In the genomic region with DNA sequence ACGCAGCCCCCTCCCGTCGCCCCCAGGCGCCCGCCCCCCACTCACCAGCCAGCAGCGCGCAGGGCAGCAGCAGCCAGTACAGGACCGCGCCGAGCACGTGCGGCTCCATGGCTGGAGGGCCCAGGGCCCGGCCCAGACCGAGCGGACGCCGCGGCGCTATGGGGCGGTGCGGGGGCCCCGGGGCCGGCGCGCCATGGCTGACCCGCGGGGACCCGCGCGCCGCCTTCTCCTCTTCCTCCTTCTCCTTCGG, we compare ENCODE assay signal across 2 cellular contexts.
TF ChIP-seq lines count a peak whose summit lies in the region.

No MANE protein-coding gene starts in this region.

TF ChIP-seq in K562, 482 proteins besides CTCF, POLR2A, EP300 and RAD21 (continues in another document):
- TF ChIP-seq FOSL1 (tag; conservative IDR thresholded peaks at IDR 0.05): peak; percentile 9; the same call in 1 of the 2 replicates
- no peak for TF ChIP-seq ZNF551 (CRISPR knock-in tag; IDR thresholded peaks at IDR 0.05)
- peak in 1 of 2 experiments; percentile 75; a peak in 1 of 4 replicates for TF ChIP-seq SIN3A (IDR thresholded peaks at IDR 0.05; ENCODE audit: borderline replicate concordance in 2 of 2, control insufficient read depth in 1 of 2, low read depth in 2 of 2, low read length in 2 of 2)
- TF ChIP-seq, protein P1, sequence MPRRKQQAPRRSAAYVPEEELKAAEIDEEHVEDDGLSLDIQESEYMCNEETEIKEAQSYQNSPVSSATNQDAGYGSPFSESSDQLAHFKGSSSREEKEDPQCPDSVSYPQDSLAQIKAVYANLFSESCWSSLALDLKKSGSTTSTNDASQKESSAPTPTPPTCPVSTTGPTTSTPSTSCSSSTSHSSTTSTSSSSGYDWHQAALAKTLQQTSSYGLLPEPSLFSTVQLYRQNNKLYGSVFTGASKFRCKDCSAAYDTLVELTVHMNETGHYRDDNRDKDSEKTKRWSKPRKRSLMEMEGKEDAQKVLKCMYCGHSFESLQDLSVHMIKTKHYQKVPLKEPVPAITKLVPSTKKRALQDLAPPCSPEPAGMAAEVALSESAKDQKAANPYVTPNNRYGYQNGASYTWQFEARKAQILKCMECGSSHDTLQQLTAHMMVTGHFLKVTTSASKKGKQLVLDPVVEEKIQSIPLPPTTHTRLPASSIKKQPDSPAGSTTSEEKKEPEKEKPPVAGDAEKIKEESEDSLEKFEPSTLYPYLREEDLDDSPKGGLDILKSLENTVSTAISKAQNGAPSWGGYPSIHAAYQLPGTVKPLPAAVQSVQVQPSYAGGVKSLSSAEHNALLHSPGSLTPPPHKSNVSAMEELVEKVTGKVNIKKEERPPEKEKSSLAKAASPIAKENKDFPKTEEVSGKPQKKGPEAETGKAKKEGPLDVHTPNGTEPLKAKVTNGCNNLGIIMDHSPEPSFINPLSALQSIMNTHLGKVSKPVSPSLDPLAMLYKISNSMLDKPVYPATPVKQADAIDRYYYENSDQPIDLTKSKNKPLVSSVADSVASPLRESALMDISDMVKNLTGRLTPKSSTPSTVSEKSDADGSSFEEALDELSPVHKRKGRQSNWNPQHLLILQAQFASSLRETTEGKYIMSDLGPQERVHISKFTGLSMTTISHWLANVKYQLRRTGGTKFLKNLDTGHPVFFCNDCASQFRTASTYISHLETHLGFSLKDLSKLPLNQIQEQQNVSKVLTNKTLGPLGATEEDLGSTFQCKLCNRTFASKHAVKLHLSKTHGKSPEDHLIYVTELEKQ (CRISPR knock-in tag; IDR thresholded peaks at IDR 0.05): no peak
- no peak for TF ChIP-seq GABPA (tag; conservative IDR thresholded peaks at IDR 0.05; ENCODE audit: low read depth)
- TF ChIP-seq, protein P2, sequence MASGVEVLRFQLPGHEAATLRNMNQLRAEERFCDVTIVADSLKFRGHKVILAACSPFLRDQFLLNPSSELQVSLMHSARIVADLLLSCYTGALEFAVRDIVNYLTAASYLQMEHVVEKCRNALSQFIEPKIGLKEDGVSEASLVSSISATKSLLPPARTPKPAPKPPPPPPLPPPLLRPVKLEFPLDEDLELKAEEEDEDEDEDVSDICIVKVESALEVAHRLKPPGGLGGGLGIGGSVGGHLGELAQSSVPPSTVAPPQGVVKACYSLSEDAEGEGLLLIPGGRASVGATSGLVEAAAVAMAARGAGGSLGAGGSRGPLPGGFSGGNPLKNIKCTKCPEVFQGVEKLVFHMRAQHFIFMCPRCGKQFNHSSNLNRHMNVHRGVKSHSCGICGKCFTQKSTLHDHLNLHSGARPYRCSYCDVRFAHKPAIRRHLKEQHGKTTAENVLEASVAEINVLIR (CRISPR knock-in tag; IDR thresholded peaks at IDR 0.05): no peak
- TF ChIP-seq, protein P3, sequence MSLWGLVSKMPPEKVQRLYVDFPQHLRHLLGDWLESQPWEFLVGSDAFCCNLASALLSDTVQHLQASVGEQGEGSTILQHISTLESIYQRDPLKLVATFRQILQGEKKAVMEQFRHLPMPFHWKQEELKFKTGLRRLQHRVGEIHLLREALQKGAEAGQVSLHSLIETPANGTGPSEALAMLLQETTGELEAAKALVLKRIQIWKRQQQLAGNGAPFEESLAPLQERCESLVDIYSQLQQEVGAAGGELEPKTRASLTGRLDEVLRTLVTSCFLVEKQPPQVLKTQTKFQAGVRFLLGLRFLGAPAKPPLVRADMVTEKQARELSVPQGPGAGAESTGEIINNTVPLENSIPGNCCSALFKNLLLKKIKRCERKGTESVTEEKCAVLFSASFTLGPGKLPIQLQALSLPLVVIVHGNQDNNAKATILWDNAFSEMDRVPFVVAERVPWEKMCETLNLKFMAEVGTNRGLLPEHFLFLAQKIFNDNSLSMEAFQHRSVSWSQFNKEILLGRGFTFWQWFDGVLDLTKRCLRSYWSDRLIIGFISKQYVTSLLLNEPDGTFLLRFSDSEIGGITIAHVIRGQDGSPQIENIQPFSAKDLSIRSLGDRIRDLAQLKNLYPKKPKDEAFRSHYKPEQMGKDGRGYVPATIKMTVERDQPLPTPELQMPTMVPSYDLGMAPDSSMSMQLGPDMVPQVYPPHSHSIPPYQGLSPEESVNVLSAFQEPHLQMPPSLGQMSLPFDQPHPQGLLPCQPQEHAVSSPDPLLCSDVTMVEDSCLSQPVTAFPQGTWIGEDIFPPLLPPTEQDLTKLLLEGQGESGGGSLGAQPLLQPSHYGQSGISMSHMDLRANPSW (CRISPR knock-in tag; IDR thresholded peaks at IDR 0.05): no peak
- TF ChIP-seq, protein P4, sequence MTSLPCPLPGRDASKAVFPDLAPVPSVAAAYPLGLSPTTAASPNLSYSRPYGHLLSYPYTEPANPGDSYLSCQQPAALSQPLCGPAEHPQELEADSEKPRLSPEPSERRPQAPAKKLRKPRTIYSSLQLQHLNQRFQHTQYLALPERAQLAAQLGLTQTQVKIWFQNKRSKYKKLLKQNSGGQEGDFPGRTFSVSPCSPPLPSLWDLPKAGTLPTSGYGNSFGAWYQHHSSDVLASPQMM (CRISPR knock-in tag; IDR thresholded peaks at IDR 0.05): no peak
- TF ChIP-seq, protein P5, sequence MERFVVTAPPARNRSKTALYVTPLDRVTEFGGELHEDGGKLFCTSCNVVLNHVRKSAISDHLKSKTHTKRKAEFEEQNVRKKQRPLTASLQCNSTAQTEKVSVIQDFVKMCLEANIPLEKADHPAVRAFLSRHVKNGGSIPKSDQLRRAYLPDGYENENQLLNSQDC (CRISPR knock-in tag; IDR thresholded peaks at IDR 0.05): no peak
- TF ChIP-seq, protein P6, sequence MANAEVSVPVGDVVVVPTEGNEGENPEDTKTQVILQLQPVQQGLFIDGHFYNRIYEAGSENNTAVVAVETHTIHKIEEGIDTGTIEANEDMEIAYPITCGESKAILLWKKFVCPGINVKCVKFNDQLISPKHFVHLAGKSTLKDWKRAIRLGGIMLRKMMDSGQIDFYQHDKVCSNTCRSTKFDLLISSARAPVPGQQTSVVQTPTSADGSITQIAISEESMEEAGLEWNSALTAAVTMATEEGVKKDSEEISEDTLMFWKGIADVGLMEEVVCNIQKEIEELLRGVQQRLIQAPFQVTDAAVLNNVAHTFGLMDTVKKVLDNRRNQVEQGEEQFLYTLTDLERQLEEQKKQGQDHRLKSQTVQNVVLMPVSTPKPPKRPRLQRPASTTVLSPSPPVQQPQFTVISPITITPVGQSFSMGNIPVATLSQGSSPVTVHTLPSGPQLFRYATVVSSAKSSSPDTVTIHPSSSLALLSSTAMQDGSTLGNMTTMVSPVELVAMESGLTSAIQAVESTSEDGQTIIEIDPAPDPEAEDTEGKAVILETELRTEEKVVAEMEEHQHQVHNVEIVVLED (CRISPR knock-in tag; IDR thresholded peaks at IDR 0.05): 0 out of 2 replicates have a peak, but pooled peaks have one; percentile 24
- no peak for TF ChIP-seq SMARCC2 (IDR thresholded peaks at IDR 0.05; ENCODE audit: low read depth)
- TF ChIP-seq ZNF212 (CRISPR knock-in tag; IDR thresholded peaks at IDR 0.05): 0 out of 2 replicates have a peak, but pooled peaks have one; percentile 20
- TF ChIP-seq RBBP5 (IDR thresholded peaks at IDR 0.05; ENCODE audit: borderline replicate concordance, insufficient read depth, low read length, poor library complexity, severe bottlenecking): peak; percentile 16
- peak; percentile 71; the same call in 1 of the 2 replicates for TF ChIP-seq CXXC5 (CRISPR knock-in tag; IDR thresholded peaks at IDR 0.05)
- TF ChIP-seq YY1 (IDR thresholded peaks at IDR 0.05; ENCODE audit: borderline replicate concordance in 1 of 3, control insufficient read depth in 1 of 3, extremely low read depth in 1 of 3, insufficient read depth in 3 of 3, insufficient read length in 1 of 3, insufficient replicate concordance in 2 of 3, low read depth in 1 of 3, low read length in 2 of 3): peak in 1 of 3 experiments; percentile 43
- no peak for TF ChIP-seq ZNF12 (CRISPR knock-in tag; IDR thresholded peaks at IDR 0.05)

TF ChIP-seq in HepG2, 621 proteins besides CTCF, POLR2A, EP300 and RAD21 (continues in another document):
- TF ChIP-seq, protein P7, sequence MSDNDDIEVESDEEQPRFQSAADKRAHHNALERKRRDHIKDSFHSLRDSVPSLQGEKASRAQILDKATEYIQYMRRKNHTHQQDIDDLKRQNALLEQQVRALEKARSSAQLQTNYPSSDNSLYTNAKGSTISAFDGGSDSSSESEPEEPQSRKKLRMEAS (IDR thresholded peaks at IDR 0.05): peak; percentile 79
- TF ChIP-seq, protein P8, sequence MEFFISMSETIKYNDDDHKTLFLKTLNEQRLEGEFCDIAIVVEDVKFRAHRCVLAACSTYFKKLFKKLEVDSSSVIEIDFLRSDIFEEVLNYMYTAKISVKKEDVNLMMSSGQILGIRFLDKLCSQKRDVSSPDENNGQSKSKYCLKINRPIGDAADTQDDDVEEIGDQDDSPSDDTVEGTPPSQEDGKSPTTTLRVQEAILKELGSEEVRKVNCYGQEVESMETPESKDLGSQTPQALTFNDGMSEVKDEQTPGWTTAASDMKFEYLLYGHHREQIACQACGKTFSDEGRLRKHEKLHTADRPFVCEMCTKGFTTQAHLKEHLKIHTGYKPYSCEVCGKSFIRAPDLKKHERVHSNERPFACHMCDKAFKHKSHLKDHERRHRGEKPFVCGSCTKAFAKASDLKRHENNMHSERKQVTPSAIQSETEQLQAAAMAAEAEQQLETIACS (CRISPR knock-in tag; IDR thresholded peaks at IDR 0.05): peak; percentile 27; the same call in 1 of the 2 replicates
- TF ChIP-seq, protein P9, sequence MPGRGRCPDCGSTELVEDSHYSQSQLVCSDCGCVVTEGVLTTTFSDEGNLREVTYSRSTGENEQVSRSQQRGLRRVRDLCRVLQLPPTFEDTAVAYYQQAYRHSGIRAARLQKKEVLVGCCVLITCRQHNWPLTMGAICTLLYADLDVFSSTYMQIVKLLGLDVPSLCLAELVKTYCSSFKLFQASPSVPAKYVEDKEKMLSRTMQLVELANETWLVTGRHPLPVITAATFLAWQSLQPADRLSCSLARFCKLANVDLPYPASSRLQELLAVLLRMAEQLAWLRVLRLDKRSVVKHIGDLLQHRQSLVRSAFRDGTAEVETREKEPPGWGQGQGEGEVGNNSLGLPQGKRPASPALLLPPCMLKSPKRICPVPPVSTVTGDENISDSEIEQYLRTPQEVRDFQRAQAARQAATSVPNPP (CRISPR knock-in tag; IDR thresholded peaks at IDR 0.05): no peak
- TF ChIP-seq SAFB2 (CRISPR knock-in tag; IDR thresholded peaks at IDR 0.05; ENCODE audit: borderline replicate concordance, low read depth) (no peak), ZNF296 (CRISPR knock-in tag; conservative IDR thresholded peaks at IDR 0.05) (no peak), FOXO1 (CRISPR knock-in tag; IDR thresholded peaks at IDR 0.05) (0 out of 2 replicates have a peak, but pooled peaks have one; percentile 34), HOXA3 (CRISPR knock-in tag; IDR thresholded peaks at IDR 0.05) (peak; percentile 44; the same call in 1 of the 2 replicates), PAX8 (CRISPR knock-in tag; IDR thresholded peaks at IDR 0.05; ENCODE audit: borderline replicate concordance) (0 out of 2 replicates have a peak, but pooled peaks have one; percentile 20), XBP1 (CRISPR knock-in tag; IDR thresholded peaks at IDR 0.05) (no peak), SKI (IDR thresholded peaks at IDR 0.05; ENCODE audit: partially characterized antibody) (peak; percentile 3), SRSF9 (IDR thresholded peaks at IDR 0.05; ENCODE audit: borderline replicate concordance, insufficient read depth, low read depth, low read length, poor library complexity, severe bottlenecking) (no peak), THAP11 (CRISPR knock-in tag; IDR thresholded peaks at IDR 0.05) (no peak), ISL2 (CRISPR knock-in tag; IDR thresholded peaks at IDR 0.05) (0 out of 2 replicates have a peak, but pooled peaks have one; percentile 22), HOXD1 (CRISPR knock-in tag; IDR thresholded peaks at IDR 0.05) (peak; percentile 39; the same call in 1 of the 2 replicates), ATM (IDR thresholded peaks at IDR 0.05; ENCODE audit: borderline replicate concordance) (no peak), ZSCAN9 (CRISPR knock-in tag; IDR thresholded peaks at IDR 0.05; ENCODE audit: borderline replicate concordance) (no peak), ZNF3 (CRISPR knock-in tag; IDR thresholded peaks at IDR 0.05) (no peak), TAF1 (CRISPR knock-in tag; IDR thresholded peaks at IDR 0.05) (0 out of 2 replicates have a peak, but pooled peaks have one; percentile 5), JDP2 (CRISPR knock-in tag; IDR thresholded peaks at IDR 0.05; ENCODE audit: borderline replicate concordance) (0 out of 2 replicates have a peak, but pooled peaks have one; percentile 17), ERF (CRISPR knock-in tag; IDR thresholded peaks at IDR 0.05) (no peak), YY1 (IDR thresholded peaks at IDR 0.05; ENCODE audit: insufficient read depth, insufficient replicate concordance, low read depth, low read length) (peak; percentile 31), YEATS2 (CRISPR knock-in tag; IDR thresholded peaks at IDR 0.05; ENCODE audit: borderline replicate concordance) (no peak)
- TF ChIP-seq, protein P10, sequence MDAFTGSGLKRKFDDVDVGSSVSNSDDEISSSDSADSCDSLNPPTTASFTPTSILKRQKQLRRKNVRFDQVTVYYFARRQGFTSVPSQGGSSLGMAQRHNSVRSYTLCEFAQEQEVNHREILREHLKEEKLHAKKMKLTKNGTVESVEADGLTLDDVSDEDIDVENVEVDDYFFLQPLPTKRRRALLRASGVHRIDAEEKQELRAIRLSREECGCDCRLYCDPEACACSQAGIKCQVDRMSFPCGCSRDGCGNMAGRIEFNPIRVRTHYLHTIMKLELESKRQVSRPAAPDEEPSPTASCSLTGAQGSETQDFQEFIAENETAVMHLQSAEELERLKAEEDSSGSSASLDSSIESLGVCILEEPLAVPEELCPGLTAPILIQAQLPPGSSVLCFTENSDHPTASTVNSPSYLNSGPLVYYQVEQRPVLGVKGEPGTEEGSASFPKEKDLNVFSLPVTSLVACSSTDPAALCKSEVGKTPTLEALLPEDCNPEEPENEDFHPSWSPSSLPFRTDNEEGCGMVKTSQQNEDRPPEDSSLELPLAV (CRISPR knock-in tag; conservative IDR thresholded peaks at IDR 0.05; ENCODE audit: low read depth): 0 out of 2 replicates have a peak, but pooled peaks have one; percentile 3
- TF ChIP-seq, protein P11, sequence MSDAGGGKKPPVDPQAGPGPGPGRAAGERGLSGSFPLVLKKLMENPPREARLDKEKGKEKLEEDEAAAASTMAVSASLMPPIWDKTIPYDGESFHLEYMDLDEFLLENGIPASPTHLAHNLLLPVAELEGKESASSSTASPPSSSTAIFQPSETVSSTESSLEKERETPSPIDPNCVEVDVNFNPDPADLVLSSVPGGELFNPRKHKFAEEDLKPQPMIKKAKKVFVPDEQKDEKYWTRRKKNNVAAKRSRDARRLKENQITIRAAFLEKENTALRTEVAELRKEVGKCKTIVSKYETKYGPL (CRISPR knock-in tag; IDR thresholded peaks at IDR 0.05): peak; percentile 64; the same call in 1 of the 2 replicates
- TF ChIP-seq, protein P12, sequence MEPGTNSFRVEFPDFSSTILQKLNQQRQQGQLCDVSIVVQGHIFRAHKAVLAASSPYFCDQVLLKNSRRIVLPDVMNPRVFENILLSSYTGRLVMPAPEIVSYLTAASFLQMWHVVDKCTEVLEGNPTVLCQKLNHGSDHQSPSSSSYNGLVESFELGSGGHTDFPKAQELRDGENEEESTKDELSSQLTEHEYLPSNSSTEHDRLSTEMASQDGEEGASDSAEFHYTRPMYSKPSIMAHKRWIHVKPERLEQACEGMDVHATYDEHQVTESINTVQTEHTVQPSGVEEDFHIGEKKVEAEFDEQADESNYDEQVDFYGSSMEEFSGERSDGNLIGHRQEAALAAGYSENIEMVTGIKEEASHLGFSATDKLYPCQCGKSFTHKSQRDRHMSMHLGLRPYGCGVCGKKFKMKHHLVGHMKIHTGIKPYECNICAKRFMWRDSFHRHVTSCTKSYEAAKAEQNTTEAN (CRISPR knock-in tag; conservative IDR thresholded peaks at IDR 0.05): peak; percentile 24; the same call in 1 of the 2 replicates
- TF ChIP-seq, protein P13, sequence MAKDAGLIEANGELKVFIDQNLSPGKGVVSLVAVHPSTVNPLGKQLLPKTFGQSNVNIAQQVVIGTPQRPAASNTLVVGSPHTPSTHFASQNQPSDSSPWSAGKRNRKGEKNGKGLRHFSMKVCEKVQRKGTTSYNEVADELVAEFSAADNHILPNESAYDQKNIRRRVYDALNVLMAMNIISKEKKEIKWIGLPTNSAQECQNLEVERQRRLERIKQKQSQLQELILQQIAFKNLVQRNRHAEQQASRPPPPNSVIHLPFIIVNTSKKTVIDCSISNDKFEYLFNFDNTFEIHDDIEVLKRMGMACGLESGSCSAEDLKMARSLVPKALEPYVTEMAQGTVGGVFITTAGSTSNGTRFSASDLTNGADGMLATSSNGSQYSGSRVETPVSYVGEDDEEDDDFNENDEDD (CRISPR knock-in tag; IDR thresholded peaks at IDR 0.05; ENCODE audit: borderline replicate concordance): peak; percentile 29; the same call in 1 of the 2 replicates
